8 cellular contexts compared by ENCODE assay signal in genomic region chr4:189792819-189793618, GRCh38.
DNase-seq lines count a peak whose midpoint lies in the region; ATAC-seq and TF ChIP-seq lines count a peak whose summit lies in the region.

No MANE protein-coding gene starts in this region.

- no peaks in the 10 kb centered on the region for H3K79me1 ChIP-seq in IMR-90 (ENCODE audit: low read depth in 1 of 2, low read length in 2 of 2)

- peak overlapping the region in 1 of 2 experiments; percentile 34; a peak in 1 of 4 replicates for H4K8ac ChIP-seq in IMR-90 (ENCODE audit: low read depth in 2 of 2, low read length in 2 of 2)

- no peaks in the 10 kb centered on the region for H3K4me1 ChIP-seq in IMR-90 (ENCODE audit: control insufficient read depth, insufficient read depth, low read length)
- no peaks in the 10 kb centered on the region for H3K4me1 ChIP-seq in Peyer's patch
- peaks cover 0 to 7% (median 0%) of the 10 kb centered on the region in 3 donors for H3K4me1 ChIP-seq in gastroesophageal sphincter
- H3K4me1 ChIP-seq in parathyroid adenoma, result no peaks in the 10 kb centered on the region
- H3K4me1 ChIP-seq in vagina, result no peaks in the 10 kb centered on the region

- WGBS in IMR-90 (ENCODE audit: extremely low coverage in 2 of 2, insufficient read length in 1 of 2), 2 experiments, result 12% methylated on average over 7 of the region's 21 CpGs; no CpG with 5 or more reads in 1 of the 2 experiments
- WGBS in gastroesophageal sphincter (ENCODE audit: low coverage in 1 of 2), 2 donors, result 26 to 57% methylated on average over 8 to 17 of the region's 21 CpGs

- H4K20me1 ChIP-seq in IMR-90 (ENCODE audit: insufficient read depth, low read length), result no peaks in the 10 kb centered on the region

- dilution Hi-C loops in IMR-90 (cut with HindIII; ENCODE audit: low sequenced_read_pairs, unreplicated experiment), result no loop called here

- no peak overlapping the region for H3K4me3 ChIP-seq in IMR-90 (ENCODE audit: insufficient read depth, low read depth, low read length)
- H3K4me3 ChIP-seq in Peyer's patch, result no peak overlapping the region
- H3K4me3 ChIP-seq in gastroesophageal sphincter, result no peak overlapping the region
- H3K4me3 ChIP-seq in parathyroid adenoma (ENCODE audit: low read depth, low read length), result peak overlapping the region; percentile 8
- no peak overlapping the region for H3K4me3 ChIP-seq in vagina

- no peak overlapping the region for H3K27ac ChIP-seq in IMR-90 (ENCODE audit: insufficient read depth, low read length)
- no peak overlapping the region for H3K27ac ChIP-seq in Peyer's patch
- no peak overlapping the region for H3K27ac ChIP-seq in gastroesophageal sphincter
- no peak overlapping the region for H3K27ac ChIP-seq in parathyroid adenoma
- no peak overlapping the region for H3K27ac ChIP-seq in vagina

- POLR2A ChIA-PET in IMR-90 (lab: Charles Lee; ENCODE audit: unreplicated experiment), result no interaction called here

- H3K4me2 ChIP-seq in IMR-90 (ENCODE audit: low read depth, low read length), result peak overlapping the region; percentile 15
- H3K4me2 ChIP-seq in parathyroid adenoma (ENCODE audit: low read length), result peak overlapping the region; percentile 48

- H3K9me1 ChIP-seq in IMR-90 (ENCODE audit: insufficient read depth, low read length), result no peaks in the 10 kb centered on the region

- intact Hi-C loops in IMR-90 (cut with micrococcal nuclease) (loop anchor here (1.0 to 10.0 kb wide), 3 partner anchors 111 to 668 kb away; no protein-coding TSS in a partner anchor), vagina (cut with DNase I) (no loop called here)

- no peak overlapping the region for H2AK5ac ChIP-seq in IMR-90 (ENCODE audit: low read depth, low read length)

- no peak overlapping the region for H3K14ac ChIP-seq in IMR-90 (replicated peaks; ENCODE audit: low read depth, low read length)

- peaks cover 3% of the 10 kb centered on the region; the same call in 1 of the 2 replicates for H3K9me3 ChIP-seq in IMR-90 (ENCODE audit: control insufficient read depth, insufficient read depth, low read length)
- no peaks in the 10 kb centered on the region for H3K9me3 ChIP-seq in Peyer's patch
- no peaks in the 10 kb centered on the region for H3K9me3 ChIP-seq in gastroesophageal sphincter
- H3K9me3 ChIP-seq in parathyroid adenoma (ENCODE audit: control insufficient read depth, low read length), result peaks cover 3% of the 10 kb centered on the region
- no peaks in the 10 kb centered on the region for H3K9me3 ChIP-seq in vagina

- no peak overlapping the region for H3K18ac ChIP-seq in IMR-90 (ENCODE audit: low read depth, low read length)

- in situ Hi-C loops in IMR-90 (cut with MboI; ENCODE audit: low sequenced_read_pairs), result no loop called here

- H3K9ac ChIP-seq in IMR-90 (ENCODE audit: low read depth, low read length) (no peak overlapping the region), parathyroid adenoma (no peak overlapping the region)

- H3K36me3 ChIP-seq in IMR-90 (ENCODE audit: control insufficient read depth, insufficient read depth, low read length), result no peaks in the 10 kb centered on the region
- no peaks in the 10 kb centered on the region for H3K36me3 ChIP-seq in Peyer's patch
- no peaks in the 10 kb centered on the region for H3K36me3 ChIP-seq in gastroesophageal sphincter
- no peaks in the 10 kb centered on the region for H3K36me3 ChIP-seq in parathyroid adenoma (ENCODE audit: control insufficient read depth, insufficient read depth, low read length)
- H3K36me3 ChIP-seq in vagina, result no peaks in the 10 kb centered on the region

- H4K91ac ChIP-seq in IMR-90 (ENCODE audit: insufficient read depth, low read depth, low read length), result peak overlapping the region; percentile 29; the same call in 1 of the 2 replicates

- H3K27me3 ChIP-seq in IMR-90 (ENCODE audit: control insufficient read depth, insufficient read depth, low read length) (no peaks in the 10 kb centered on the region), Peyer's patch (no peaks in the 10 kb centered on the region), gastroesophageal sphincter (no peaks in the 10 kb centered on the region), parathyroid adenoma (ENCODE audit: control insufficient read depth, insufficient read depth, low read length) (no peaks in the 10 kb centered on the region), vagina (no peaks in the 10 kb centered on the region)

- H2AK9ac ChIP-seq in IMR-90 (replicated peaks; ENCODE audit: low read depth, low read length, poor library complexity), result no peak overlapping the region

- DNase-seq in GF-D8 (lab: John Stamatoyannopoulos, UW) (peak; percentile 21), IMR-90 (peak; percentile 65), Peyer's patch (peak in 2 of 3 donors; percentile 62 to 64), vagina (ENCODE audit: extremely low spot score in 2 of 2) (no peak)
- DNase-seq in activated T-helper 9 cell treated with anti-CD3 and anti-CD28 coated beads, Interleukin-2, amount 50 U/mL, for 16 hours (ENCODE audit: low read depth), result peak; percentile 24

- H2AFZ ChIP-seq in IMR-90 (replicated peaks; ENCODE audit: low read length, poor library complexity) (peak overlapping the region; percentile 4), parathyroid adenoma (no peak overlapping the region)

- peak; percentile 83 for TF ChIP-seq RAD21 in IMR-90 (IDR thresholded peaks at IDR 0.05; ENCODE audit: low read length)

- H2BK120ac ChIP-seq in IMR-90 (ENCODE audit: low read depth, low read length), result no peak overlapping the region

- no peak overlapping the region for H4K5ac ChIP-seq in IMR-90 (ENCODE audit: low read depth, low read length)

- no peak for TF ChIP-seq EP300 in gastroesophageal sphincter (IDR thresholded peaks at IDR 0.05)

- H2BK15ac ChIP-seq in IMR-90 (ENCODE audit: low read depth, low read length), result no peak overlapping the region

- H3K79me2 ChIP-seq in parathyroid adenoma, result no peaks in the 10 kb centered on the region

- ATAC-seq in GM21619 (IDR thresholded peaks at IDR 0.05; ENCODE audit: unreplicated experiment), result peak; percentile 96
- ATAC-seq in IMR-90 (ENCODE audit: low read depth), result peak; percentile 100
- ATAC-seq in gastroesophageal sphincter, result peak; percentile 43

- H2BK20ac ChIP-seq in IMR-90 (ENCODE audit: low read depth, low read length), result no peak overlapping the region

- no peak overlapping the region for H2BK5ac ChIP-seq in IMR-90 (ENCODE audit: low read depth, low read length, poor library complexity, severe bottlenecking)

- no peak overlapping the region for H3K23ac ChIP-seq in IMR-90 (ENCODE audit: low read depth, low read length)

- TF ChIP-seq POLR2A in IMR-90 (IDR thresholded peaks at IDR 0.05; ENCODE audit: low read depth, low read length), result no peak
- no peak for TF ChIP-seq POLR2A in Peyer's patch (IDR thresholded peaks at IDR 0.05)
- TF ChIP-seq POLR2A in gastroesophageal sphincter (IDR thresholded peaks at IDR 0.05), result no peak
- TF ChIP-seq POLR2A in vagina (IDR thresholded peaks at IDR 0.05), result no peak

- TF ChIP-seq CTCF in IMR-90 (conservative IDR thresholded peaks at IDR 0.05; ENCODE audit: low read depth, low read length), result peak; percentile 76
- TF ChIP-seq CTCF in Peyer's patch (IDR thresholded peaks at IDR 0.05), result peak; percentile 6 to 70 (median 52)
- peak; percentile 56 to 91 (median 70) for TF ChIP-seq CTCF in gastroesophageal sphincter (IDR thresholded peaks at IDR 0.05)
- peak; percentile 67 for TF ChIP-seq CTCF in parathyroid adenoma (IDR thresholded peaks at IDR 0.05)
- TF ChIP-seq CTCF in vagina (IDR thresholded peaks at IDR 0.05), result peak; percentile 47 to 65 (median 63)

- no peak overlapping the region for H3K56ac ChIP-seq in IMR-90 (ENCODE audit: extremely low read depth, insufficient read depth, low read length)

- CTCF ChIA-PET in IMR-90 (lab: Yijun Ruan, JAX), result interaction anchor here (0.6 to 1.2 kb wide), 2 partner anchors 9 to 13 kb away, joined by 3 read pairs; no protein-coding TSS in a partner anchor

- H3K4ac ChIP-seq in IMR-90 (ENCODE audit: low read depth, low read length), result no peak overlapping the region; the same call in 1 of the 2 replicates

- no TSS peak for BruUV-seq in IMR-90 (replicated peaks; lab: Mats Ljungman, UMichigan)

TF ChIP-seq in IMR-90, 13 proteins besides CTCF, POLR2A, EP300 and RAD21:
- TF ChIP-seq RCOR1 (IDR thresholded peaks at IDR 0.05; ENCODE audit: insufficient replicate concordance, low read length) (no peak), BHLHE40 (IDR thresholded peaks at IDR 0.05; ENCODE audit: low read depth, low read length) (no peak), USF2 (IDR thresholded peaks at IDR 0.05; ENCODE audit: low read depth, low read length) (no peak), CHD1 (IDR thresholded peaks at IDR 0.05; ENCODE audit: low read depth, low read length) (no peak), MAZ (IDR thresholded peaks at IDR 0.05; ENCODE audit: borderline replicate concordance, low read depth, low read length) (no peak), SMC3 (IDR thresholded peaks at IDR 0.05; ENCODE audit: low read depth, low read length) (peak; percentile 80), CEBPB (IDR thresholded peaks at IDR 0.05; ENCODE audit: low read depth, low read length) (no peak)
- TF ChIP-seq, protein P1, sequence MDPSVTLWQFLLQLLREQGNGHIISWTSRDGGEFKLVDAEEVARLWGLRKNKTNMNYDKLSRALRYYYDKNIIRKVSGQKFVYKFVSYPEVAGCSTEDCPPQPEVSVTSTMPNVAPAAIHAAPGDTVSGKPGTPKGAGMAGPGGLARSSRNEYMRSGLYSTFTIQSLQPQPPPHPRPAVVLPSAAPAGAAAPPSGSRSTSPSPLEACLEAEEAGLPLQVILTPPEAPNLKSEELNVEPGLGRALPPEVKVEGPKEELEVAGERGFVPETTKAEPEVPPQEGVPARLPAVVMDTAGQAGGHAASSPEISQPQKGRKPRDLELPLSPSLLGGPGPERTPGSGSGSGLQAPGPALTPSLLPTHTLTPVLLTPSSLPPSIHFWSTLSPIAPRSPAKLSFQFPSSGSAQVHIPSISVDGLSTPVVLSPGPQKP (IDR thresholded peaks at IDR 0.05; ENCODE audit: borderline replicate concordance, low read depth, low read length), result no peak

Comparison
In these comparisons a context has a peak if more than half of its experiments do, and no peak if none do; other contexts are left out.
1. DNase-seq: peak in GF-D8 (single experiment), IMR-90 (single experiment), Peyer's patch (2 of 3) and activated T-helper 9 cell treated with anti-CD3 and anti-CD28 coated beads, Interleukin-2, amount 50 U/mL, for 16 hours (single experiment); none in vagina (0 of 2).
2. ATAC-seq: peak in every context shown above with its lines; median percentile 100 in IMR-90; 96 in GM21619; 43 in gastroesophageal sphincter.
3. Peak in every context shown above with its lines, with median percentiles within 50 percentile points of each other: CTCF ChIP-seq.